In genomic region chr10:109429956-109430760, GRCh38 we compare ENCODE assay signal across 17 cellular contexts.
DNase-seq lines count a peak whose midpoint lies in the region; ATAC-seq and TF ChIP-seq lines count a peak whose summit lies in the region.
"Had no signal": no experiment of that assay in that cellular context is flagged by ENCODE, and none has a peak within 500 bp of the region (broad histone marks: within the 10 kb centered on the region; RNA-seq: fewer than 3 reads in every experiment).

No MANE protein-coding gene starts in this region.

- intact Hi-C loops in CD14-positive monocyte (cut with micrococcal nuclease) (no loop called here), gastrocnemius medialis (cut with DNase I; ENCODE audit: low total_unique reads) (no loop called here)

- peaks cover 24% of the 10 kb centered on the region for H3K4me1 ChIP-seq in neural progenitor cell
- no peaks in the 10 kb centered on the region for H3K4me1 ChIP-seq in gastrocnemius medialis
- H3K4me1 ChIP-seq: SJSA1 had no signal

- H3K27me3 ChIP-seq in neural progenitor cell (no peaks in the 10 kb centered on the region), gastrocnemius medialis (no peaks in the 10 kb centered on the region)
- H3K27me3 ChIP-seq: SJSA1 had no signal

- H2AFZ ChIP-seq in neural progenitor cell (replicated peaks), result peak overlapping the region; percentile 34

- H3K36me3 Mint-ChIP-seq in neural progenitor cell (no peaks in the 10 kb centered on the region), CD14-positive monocyte (no peaks in the 10 kb centered on the region)
- H3K36me3 Mint-ChIP-seq: activated naive CD8-positive, alpha-beta T cell had no signal

- H3K27ac ChIP-seq in neural progenitor cell (no peak overlapping the region), gastrocnemius medialis (no peak overlapping the region)
- H3K27ac ChIP-seq: SJSA1 had no signal

- H3K4me3 ChIP-seq in cardiac fibroblast (replicated peaks in 1 of 2; ENCODE audit: low read depth in 2 of 2, low read length in 2 of 2) (no peak overlapping the region), neural progenitor cell (no peak overlapping the region), gastrocnemius medialis (no peak overlapping the region)
- H3K4me3 ChIP-seq: lung, SJSA1 had no signal

- H3K9me3 Mint-ChIP-seq in neural progenitor cell (no peaks in the 10 kb centered on the region), CD14-positive monocyte (no peaks in the 10 kb centered on the region)

- H3K4me2 ChIP-seq in neural progenitor cell, result no peak overlapping the region

- peak; percentile 68 for DNase-seq in AG08396 (ENCODE audit: low spot score)
- DNase-seq in HT1080 (ENCODE audit: low read depth), result peak; percentile 85
- peak; percentile 8 to 54 for DNase-seq in cardiac fibroblast (ENCODE audit: low read depth in 2 of 2)
- DNase-seq in neural progenitor cell (ENCODE audit: low spot score), result no peak
- DNase-seq in CD14-positive monocyte (ENCODE audit: low spot score), result no peak
- DNase-seq in gastrocnemius medialis, result no peak
- no peak for DNase-seq in NCI-H2171 (lab: John Stamatoyannopoulos, UW)
- no peak for DNase-seq in NCI-H2171 treated with DMSO at 0.1 percent for 48 hours (lab: John Stamatoyannopoulos, UW)
- DNase-seq: AML-193; DMS79 treated with DMSO at 0.1 percent for 48 hours; effector memory CD4-positive, alpha-beta T cell; hippocampal formation; NCI-H1436 had no signal

- TF ChIP-seq POLR2A in gastrocnemius medialis (IDR thresholded peaks at IDR 0.05), result no peak

- H3K4me1 Mint-ChIP-seq in neural progenitor cell (peaks cover 46% of the 10 kb centered on the region), CD14-positive monocyte (no peaks in the 10 kb centered on the region)

- H4K20me1 ChIP-seq in neural progenitor cell (ENCODE audit: low read depth), result no peaks in the 10 kb centered on the region

- H3K36me3 ChIP-seq in neural progenitor cell (no peaks in the 10 kb centered on the region), gastrocnemius medialis (no peaks in the 10 kb centered on the region)
- H3K36me3 ChIP-seq: SJSA1 had no signal

- in situ Hi-C loops in gastrocnemius medialis (cut with MboI; ENCODE audit: low sequenced_read_pairs in 4 of 4), result no loop called here

- peaks cover 9% of the 10 kb centered on the region for H3F3A ChIP-seq in neural progenitor cell (ENCODE audit: low read depth)

- no peak for TF ChIP-seq CTCF in cardiac fibroblast (IDR thresholded peaks at IDR 0.05; ENCODE audit: low read depth, low read length)
- TF ChIP-seq CTCF in neural progenitor cell (IDR thresholded peaks at IDR 0.05), result no peak
- no peak for TF ChIP-seq CTCF in CD14-positive monocyte (IDR thresholded peaks at IDR 0.05)
- no peak for TF ChIP-seq CTCF in gastrocnemius medialis (IDR thresholded peaks at IDR 0.05 in 4 of 5, conservative IDR thresholded peaks at IDR 0.05 in 1 of 5)

- H3K9ac ChIP-seq in neural progenitor cell, result no peak overlapping the region

- no peak for ATAC-seq in gastrocnemius medialis
- ATAC-seq: HepG2 had no signal

- no peak overlapping the region for H3K4me3 Mint-ChIP-seq in neural progenitor cell
- no peak overlapping the region for H3K4me3 Mint-ChIP-seq in CD14-positive monocyte
- H3K4me3 Mint-ChIP-seq: activated naive CD8-positive, alpha-beta T cell had no signal

- H3K9me3 ChIP-seq in neural progenitor cell (ENCODE audit: low read depth) (no peaks in the 10 kb centered on the region), gastrocnemius medialis (no peaks in the 10 kb centered on the region)
- H3K9me3 ChIP-seq: SJSA1 had no signal

- no peaks in the 10 kb centered on the region for H3K79me2 ChIP-seq in neural progenitor cell (ENCODE audit: low read depth)

- H3K27me3 Mint-ChIP-seq in neural progenitor cell (ENCODE audit: insufficient read depth, low read depth) (no peaks in the 10 kb centered on the region), CD14-positive monocyte (ENCODE audit: low read depth in 3 of 3) (peaks cover 0 to 1% (median 1%) of the 10 kb centered on the region in 3 donors)
- H3K27me3 Mint-ChIP-seq: activated naive CD8-positive, alpha-beta T cell had no signal

- H3K27ac Mint-ChIP-seq in neural progenitor cell, result peak overlapping the region; percentile 43
- no peak overlapping the region for H3K27ac Mint-ChIP-seq in CD14-positive monocyte
- H3K27ac Mint-ChIP-seq: activated naive CD8-positive, alpha-beta T cell had no signal

Comparison
In these comparisons a context has a peak if more than half of its experiments do, and no peak if none do; other contexts are left out.
1. DNase-seq: peak in AG08396 (single experiment), HT1080 (single experiment) and cardiac fibroblast (2 of 2); none in neural progenitor cell (single experiment), CD14-positive monocyte (single experiment), gastrocnemius medialis (0 of 2), NCI-H2171 (single experiment) and NCI-H2171 treated with DMSO at 0.1 percent for 48 hours (single experiment).